In genomic region chr6:42756713-42757112, GRCh38 we compare ENCODE assay signal across 18 cellular contexts. TPM values are rescaled to one million over a fixed set of nuclear protein-coding genes. Genes with fewer than 3 reads are reported as not detected.
DNase-seq lines count a peak whose midpoint lies in the region; ATAC-seq and TF ChIP-seq lines count a peak whose summit lies in the region.
"Had no signal": no experiment of that assay in that cellular context is flagged by ENCODE, and none has a peak within 500 bp of the region (broad histone marks: within the 10 kb centered on the region; RNA-seq: fewer than 3 reads in every experiment).

No MANE protein-coding gene starts in this region.

- H2BK5ac ChIP-seq in H9 (ENCODE audit: insufficient read length, low read length) = no peak overlapping the region

- no peak overlapping the region for H3K27ac ChIP-seq in CD4-positive, CD25-positive, alpha-beta regulatory T cell (ENCODE audit: insufficient read depth, low read length, poor library complexity, severe bottlenecking)
- H3K27ac ChIP-seq in H9 (ENCODE audit: insufficient read length, low read depth, low read length) (peak overlapping the region; percentile 7), gastroesophageal sphincter (no peak overlapping the region), GM23248 (no peak overlapping the region)
- H3K27ac ChIP-seq: BLaER1 treated with 17β-estradiol and CSF1 and Interleukin-3, amounts not matched to agents 10 nM and 100 nM; PC-9; SJCRH30 had no signal

- no peaks in the 10 kb centered on the region for H3K79me2 ChIP-seq in H9 (ENCODE audit: insufficient read depth, low read length)
- H3K79me2 ChIP-seq in GM23248 (ENCODE audit: insufficient read depth) = no peaks in the 10 kb centered on the region

- no peaks in the 10 kb centered on the region for H3K9me2 ChIP-seq in GM23248 (ENCODE audit: insufficient read depth)

- H3K4me3 Mint-ChIP-seq in CD4-positive, CD25-positive, alpha-beta regulatory T cell = peak overlapping the region in 1 of 4 donors; percentile 38
- H3K4me3 Mint-ChIP-seq in H9 = peak overlapping the region; percentile 8 to 16; a peak in 1 of 5 replicates

- no peaks in the 10 kb centered on the region for H3K79me1 ChIP-seq in H9 (ENCODE audit: insufficient read depth, low read depth, low read length, poor library complexity, severe bottlenecking)

- H4K91ac ChIP-seq in H9 (ENCODE audit: insufficient read length, low read depth, low read length) = no peak overlapping the region

- ATAC-seq in CD4-positive, CD25-positive, alpha-beta regulatory T cell (ENCODE audit: low read depth in 2 of 2) = no peak
- ATAC-seq in gastroesophageal sphincter = no peak

- no peak overlapping the region for H3K4ac ChIP-seq in H9 (ENCODE audit: low read depth, low read length)

- no peak overlapping the region for H2AK5ac ChIP-seq in H9 (ENCODE audit: insufficient read length, low read length)

- H3K9ac ChIP-seq in H9 (ENCODE audit: extremely low read depth, insufficient read length, low read length) (no peak overlapping the region), GM23248 (no peak overlapping the region)
- H3K9ac ChIP-seq: BLaER1 treated with 17β-estradiol and CSF1 and Interleukin-3, amounts not matched to agents 10 nM and 100 nM had no signal

- no peak overlapping the region for H2BK120ac ChIP-seq in H9 (ENCODE audit: low read depth, low read length, poor library complexity, severe bottlenecking)

- TF ChIP-seq CTCF in H9 (conservative IDR thresholded peaks at IDR 0.05) (no peak), gastroesophageal sphincter (IDR thresholded peaks at IDR 0.05) (no peak), GM10248 (IDR thresholded peaks at IDR 0.05; ENCODE audit: control extremely low read depth, extremely low read depth, low read depth, missing control alignments) (no peak)

- in situ Hi-C loops in GM23248 (cut with MboI) = no loop called here

- H4K5ac ChIP-seq in H9 (ENCODE audit: insufficient read length, low read depth, low read length) = no peak overlapping the region

- H3K23me2 ChIP-seq in H9 (ENCODE audit: insufficient read length, low read depth, low read length, poor library complexity, severe bottlenecking) = no peaks in the 10 kb centered on the region

- no peak overlapping the region for H3K56ac ChIP-seq in H9 (ENCODE audit: insufficient read length, low read depth, low read length)

- no peaks in the 10 kb centered on the region for H3F3A ChIP-seq in GM23248 (ENCODE audit: insufficient read depth)

- H3K4me1 Mint-ChIP-seq in CD4-positive, CD25-positive, alpha-beta regulatory T cell = peaks cover 14 to 41% (median 28%) of the 10 kb centered on the region in 4 donors
- peaks cover 51 to 58% of the 10 kb centered on the region in 2 experiments for H3K4me1 Mint-ChIP-seq in H9

- no peaks in the 10 kb centered on the region for H3K9me3 ChIP-seq in CD4-positive, CD25-positive, alpha-beta regulatory T cell (ENCODE audit: control insufficient read depth in 2 of 2, low read length in 2 of 2)
- H3K9me3 ChIP-seq in H9 (ENCODE audit: control insufficient read depth, low read depth, low read length) = no peaks in the 10 kb centered on the region
- H3K9me3 ChIP-seq in gastroesophageal sphincter = no peaks in the 10 kb centered on the region
- no peaks in the 10 kb centered on the region for H3K9me3 ChIP-seq in GM23248 (ENCODE audit: low read depth)
- H3K9me3 ChIP-seq: BLaER1 treated with 17β-estradiol and CSF1 and Interleukin-3, amounts not matched to agents 10 nM and 100 nM; HAP-1; SJCRH30 had no signal

- no peaks in the 10 kb centered on the region for H3K4me1 ChIP-seq in CD4-positive, CD25-positive, alpha-beta regulatory T cell (ENCODE audit: control insufficient read depth, insufficient read depth, low read length, poor library complexity, severe bottlenecking)
- H3K4me1 ChIP-seq in H9 (ENCODE audit: insufficient read depth, low read length) = peaks cover 9% of the 10 kb centered on the region; the same call in 1 of the 2 replicates
- peaks cover 0 to 8% (median 0%) of the 10 kb centered on the region in 3 donors for H3K4me1 ChIP-seq in gastroesophageal sphincter
- no peaks in the 10 kb centered on the region for H3K4me1 ChIP-seq in GM23248 (ENCODE audit: insufficient read depth)
- H3K4me1 ChIP-seq: HAP-1, SJCRH30 had no signal

- no peak overlapping the region for H2BK12ac ChIP-seq in H9 (ENCODE audit: insufficient read length, low read depth, low read length)

- no peak for DNase-seq in CD4-positive, CD25-positive, alpha-beta regulatory T cell
- DNase-seq in H9 (peak; percentile 73), cerebellar cortex (ENCODE audit: low spot score) (peak; percentile 41), midbrain (lab: John Stamatoyannopoulos, UW) (peak; percentile 11), GM23248 (no peak), GM10248 (ENCODE audit: extremely low spot score) (no peak)
- DNase-seq: DMS 273 treated with DMSO at 0.1 percent for 48 hours, NCI-H1105, NCI-H1694 treated with DMSO at 0.1 percent for 48 hours, NCI-H82, PC-9, SJCRH30 had no signal

- H3K18ac ChIP-seq in H9 (ENCODE audit: insufficient read length, low read depth, low read length) = no peak overlapping the region

- H4K20me1 ChIP-seq in H9 (ENCODE audit: control insufficient read depth, insufficient read depth, insufficient read length) (no peaks in the 10 kb centered on the region), GM23248 (ENCODE audit: insufficient read depth) (no peaks in the 10 kb centered on the region)
- H4K20me1 ChIP-seq: BLaER1 treated with 17β-estradiol and CSF1 and Interleukin-3, amounts not matched to agents 10 nM and 100 nM had no signal

- no peak overlapping the region for H3K23ac ChIP-seq in H9 (ENCODE audit: insufficient read length, low read depth, low read length)

- H3T11ph ChIP-seq in H9 (ENCODE audit: low read length) = no peak overlapping the region

- H2AFZ ChIP-seq in H9 (ENCODE audit: low read length) = no peak overlapping the region
- H2AFZ ChIP-seq in GM23248 = no peak overlapping the region
- H2AFZ ChIP-seq: PC-9 had no signal

- TF ChIP-seq EP300 in gastroesophageal sphincter (IDR thresholded peaks at IDR 0.05) = no peak

- H3K27me3 Mint-ChIP-seq in CD4-positive, CD25-positive, alpha-beta regulatory T cell = no peaks in the 10 kb centered on the region
- H3K27me3 Mint-ChIP-seq in H9 (ENCODE audit: low read depth) = 0 out of 2 replicates have a peak, but pooled peaks cover 2% of the 10 kb centered on the region

- H3K27me3 ChIP-seq in CD4-positive, CD25-positive, alpha-beta regulatory T cell (ENCODE audit: control insufficient read depth, insufficient read depth, low read length) = no peaks in the 10 kb centered on the region
- H3K27me3 ChIP-seq in H9 (ENCODE audit: insufficient read depth, low read length) (no peaks in the 10 kb centered on the region), gastroesophageal sphincter (no peaks in the 10 kb centered on the region), GM23248 (replicated peaks; ENCODE audit: insufficient read depth) (no peaks in the 10 kb centered on the region)
- H3K27me3 ChIP-seq: BLaER1 treated with 17β-estradiol and CSF1 and Interleukin-3, amounts not matched to agents 10 nM and 100 nM; SJCRH30 had no signal

- H4K8ac ChIP-seq in H9 (replicated peaks; ENCODE audit: insufficient read length, low read depth, low read length) = no peak overlapping the region

- peaks cover 39% of the 10 kb centered on the region for H3K36me3 Mint-ChIP-seq in CD4-positive, CD25-positive, alpha-beta regulatory T cell
- H3K36me3 Mint-ChIP-seq in H9 (ENCODE audit: insufficient read depth in 1 of 3, low read depth in 3 of 3) = peaks cover 4 to 18% (median 10%) of the 10 kb centered on the region in 3 experiments; a peak in 5 of 7 replicates

- H2BK15ac ChIP-seq in H9 (ENCODE audit: low read depth, low read length) = no peak overlapping the region

- H2BK20ac ChIP-seq in H9 (ENCODE audit: low read depth, low read length, poor library complexity, severe bottlenecking) = no peak overlapping the region

- H3K27ac Mint-ChIP-seq in CD4-positive, CD25-positive, alpha-beta regulatory T cell = peak overlapping the region; percentile 4 to 88 (median 46)
- peak overlapping the region; percentile 47 to 89 (median 53); a peak in 4 of 7 replicates for H3K27ac Mint-ChIP-seq in H9

- peaks cover 13% of the 10 kb centered on the region for H3K36me3 ChIP-seq in CD4-positive, CD25-positive, alpha-beta regulatory T cell (ENCODE audit: control insufficient read depth, insufficient read depth, low read length)
- H3K36me3 ChIP-seq in gastroesophageal sphincter = peaks cover 0 to 37% of the 10 kb centered on the region in 2 donors
- H3K36me3 ChIP-seq in GM23248 (ENCODE audit: low read depth) = no peaks in the 10 kb centered on the region
- H3K36me3 ChIP-seq: HAP-1, SJCRH30 had no signal

- no peak overlapping the region for H3K4me3 ChIP-seq in CD4-positive, CD25-positive, alpha-beta regulatory T cell (ENCODE audit: low read depth, low read length)
- H3K4me3 ChIP-seq in gastroesophageal sphincter (no peak overlapping the region), GM23248 (no peak overlapping the region)
- H3K4me3 ChIP-seq: BLaER1 treated with 17β-estradiol and CSF1 and Interleukin-3, amounts not matched to agents 10 nM and 100 nM; HAP-1; PC-9; SJCRH30 had no signal

- CTCF ChIA-PET in GM10248 (lab: Yijun Ruan, JAX) = no interaction called here

- H3K9me3 Mint-ChIP-seq in CD4-positive, CD25-positive, alpha-beta regulatory T cell = no peaks in the 10 kb centered on the region
- no peaks in the 10 kb centered on the region for H3K9me3 Mint-ChIP-seq in H9

- H3K4me2 ChIP-seq in H9 (ENCODE audit: insufficient read depth, insufficient read length, low read length) (peak overlapping the region; percentile 50), GM23248 (ENCODE audit: unreplicated experiment) (no peak overlapping the region)
- H3K4me2 ChIP-seq: BLaER1 treated with 17β-estradiol and CSF1 and Interleukin-3, amounts not matched to agents 10 nM and 100 nM; PC-9 had no signal

- POLR2A ChIA-PET in GM10248 (lab: Yijun Ruan, JAX) = no interaction called here

- no peak for TF ChIP-seq POLR2A in gastroesophageal sphincter (IDR thresholded peaks at IDR 0.05)

- H3K14ac ChIP-seq in H9 (ENCODE audit: insufficient read depth, low read length) = peak overlapping the region; percentile 16; the same call in 1 of the 2 replicates

- WGBS in H9 (ENCODE audit: extremely low coverage, insufficient read length, low lambda C conversion rate) = no CpG with 5 or more reads among the region's 7 CpGs
- 87 to 93% methylated on average over 3 to 7 of the region's 7 CpGs for WGBS in gastroesophageal sphincter (ENCODE audit: low coverage in 1 of 2), 2 donors
- 99% methylated on average over 7 of the region's 7 CpGs; no CpG with 5 or more reads in 1 of the 2 experiments for WGBS in GM23248 (ENCODE audit: low coverage in 1 of 2, low lambda C conversion rate in 2 of 2, missing lambda C conversion rate in 2 of 2), 2 experiments

RNA-seq across cellular contexts. Expression of gene TBCC, which starts 10.8 kb away (rescaled TPM):
- total RNA-seq in CD4-positive, CD25-positive, alpha-beta regulatory T cell = 89.2 TPM
- polyA plus RNA-seq in CD4-positive, CD25-positive, alpha-beta regulatory T cell = 100 to 1,000 TPM; 117 to 136 (median 134) TPM
- total RNA-seq in H9 (2021) (25.6 and 30.2 TPM in 2 replicates), gastroesophageal sphincter (10 to 100 TPM; 32.0 to 44.2 (median 37.4) TPM)
- total RNA-seq in GM23248 (2014; rRNA removed; shearing (Covaris generic)) = 36.9 and 37.3 TPM in 2 replicates
- polyA plus RNA-seq in GM23248 (2016; fragmentation: Nextera tagmentation; extraction: Ambion mirVana) = 35.0 and 38.3 TPM in 2 replicates

RNA-seq across cellular contexts. Expression of gene BICRAL, which starts 25.1 kb away (rescaled TPM):
- 47.0 TPM for total RNA-seq in CD4-positive, CD25-positive, alpha-beta regulatory T cell
- 1 to 10 TPM; 3.3 to 3.8 (median 3.4) TPM for polyA plus RNA-seq in CD4-positive, CD25-positive, alpha-beta regulatory T cell
- total RNA-seq in H9 (2021) (9.7 and 9.8 TPM in 2 replicates), gastroesophageal sphincter (10 to 100 TPM; 13.9 to 28.5 (median 23.2) TPM)
- total RNA-seq in GM23248 (2014; rRNA removed; shearing (Covaris generic)) = 5.4 and 5.7 TPM in 2 replicates
- polyA plus RNA-seq in GM23248 (2016; fragmentation: Nextera tagmentation; extraction: Ambion mirVana) = 2.4 and 2.5 TPM in 2 replicates

RNA-seq across cellular contexts. Expression of gene PRPH2, which starts 34.3 kb away (rescaled TPM):
- total RNA-seq in CD4-positive, CD25-positive, alpha-beta regulatory T cell = not detected
- polyA plus RNA-seq in CD4-positive, CD25-positive, alpha-beta regulatory T cell = under 1 TPM in 3 of 4 donors, not detected in 1; 0.07 to 0.29 (median 0.18) TPM
- total RNA-seq in H9 (2021) (0.31 and 0.39 TPM in 2 replicates), gastroesophageal sphincter (1 to 10 TPM in 3 of 4 donors, under 1 TPM in 1; 0.31 to 2.1 (median 1.3) TPM)
- total RNA-seq in GM23248 (2014; rRNA removed; shearing (Covaris generic)) = 1.5 TPM in 2 replicates
- polyA plus RNA-seq in GM23248 (2016; fragmentation: Nextera tagmentation; extraction: Ambion mirVana) = 1.7 and 2.3 TPM in 2 replicates
- total RNA-seq: Daoy, HT-29, NCI-H460, PC-9 had no signal

Comparison
In these comparisons a context has a peak if more than half of its experiments do, and no peak if none do; other contexts are left out.
1. DNase-seq: peak in H9 (single experiment), cerebellar cortex (single experiment) and midbrain (single experiment); none in CD4-positive, CD25-positive, alpha-beta regulatory T cell (0 of 3), GM23248 (single experiment) and GM10248 (single experiment).